29 cellular contexts compared by ENCODE assay signal in genomic region chr5:77016962-77017361, GRCh38.
"Had no signal": no experiment of that assay in that cellular context is flagged by ENCODE, and none has a peak within 500 bp of the region (broad histone marks: within the 10 kb centered on the region; RNA-seq: fewer than 3 reads in every experiment).

No MANE protein-coding gene starts in this region.

- H3K36me3 ChIP-seq: WERI-Rb-1 had no signal

- H3K27ac ChIP-seq: WERI-Rb-1 had no signal

- ATAC-seq: activated CD4-positive, alpha-beta T cell treated with anti-CD3 and anti-CD28 coated beads for 36 hours; activated CD4-positive, CD25-positive, alpha-beta regulatory T cell treated with anti-CD3 and anti-CD28 coated beads, Interleukin-2, amount 50 U/mL, for 24 hours; activated CD8-positive, alpha-beta memory T cell treated with anti-CD3 and anti-CD28 coated beads, Interleukin-2, amount 10 ng/mL, durations not matched to agents 7 days and 5 days; T-helper 17 cell had no signal

- DNase-seq: activated B cell treated with CpG ODN at 0.5 μM for 24 hours; activated CD4-positive, alpha-beta memory T cell treated with anti-CD3 and anti-CD28 coated beads for 36 hours; activated CD4-positive, alpha-beta memory T cell treated with anti-CD3 and anti-CD28 coated beads, Interleukin-2, amount 10 ng/mL, durations not matched to agents 7 days and 5 days; activated CD4-positive, alpha-beta T cell treated with anti-CD3 and anti-CD28 coated beads for 1 hour; activated CD4-positive, alpha-beta T cell treated with anti-CD3 and anti-CD28 coated beads for 36 hours; activated CD4-positive, alpha-beta T cell treated with anti-CD3 and anti-CD28 coated beads for 4 hours; activated CD4-positive, alpha-beta T cell treated with anti-CD3 and anti-CD28 coated beads for 48 hours; activated CD4-positive, alpha-beta T cell treated with anti-CD3 and anti-CD28 coated beads, Interleukin-2, amount 10 ng/mL, durations not matched to agents 24 days and 14 days; activated CD4-positive, alpha-beta T cell treated with anti-CD3 and anti-CD28 coated beads, Interleukin-2, amount 10 ng/mL, durations not matched to agents 7 days and 5 days; activated CD4-positive, alpha-beta T cell treated with anti-CD3 and anti-CD28 coated beads, Interleukin-2, amount 50 U/mL, for 1 hour; activated CD4-positive, alpha-beta T cell treated with anti-CD3 and anti-CD28 coated beads, Interleukin-2, amount 50 U/mL, for 4 hours; activated CD4-positive, alpha-beta T cell treated with anti-CD3 and anti-CD28 coated beads, Interleukin-2, amount 50 U/mL, for 48 hours; activated CD4-positive, CD25-positive, alpha-beta regulatory T cell; activated CD4-positive, CD25-positive, alpha-beta regulatory T cell treated with anti-CD3 and anti-CD28 coated beads, Interleukin-2, amount 50 U/mL, for 72 hours; activated CD8-positive, alpha-beta memory T cell treated with anti-CD3 and anti-CD28 coated beads for 24 hours; activated CD8-positive, alpha-beta memory T cell treated with anti-CD3 and anti-CD28 coated beads, Interleukin-2, amount 10 ng/mL, durations not matched to agents 7 days and 5 days; activated CD8-positive, alpha-beta memory T cell treated with anti-CD3 and anti-CD28 coated beads, Interleukin-2, amount 50 U/mL, for 4 hours; activated CD8-positive, alpha-beta memory T cell treated with anti-CD3 and anti-CD28 coated beads, Interleukin-2, amount 50 U/mL, for 48 hours; activated CD8-positive, alpha-beta T cell treated with anti-CD3 and anti-CD28 coated beads for 36 hours; activated CD8-positive, alpha-beta T cell treated with anti-CD3 and anti-CD28 coated beads, Interleukin-2, amount 10 ng/mL, durations not matched to agents 7 days and 5 days; activated T-cell treated with anti-CD3 and anti-CD28 coated beads for 4 hours; T-cell; T-helper 1 cell; T-helper 17 cell; T-helper 2 cell; T-helper 9 cell; T1000; WERI-Rb-1 had no signal
